ENCODE assay signal across 2 cellular contexts in genomic region chr3:60243456-60243855, GRCh38.
TF ChIP-seq lines count a peak whose summit lies in the region.

No MANE protein-coding gene starts in this region.

TF ChIP-seq in K562, 482 proteins besides CTCF, POLR2A, EP300 and RAD21:
- TF ChIP-seq CBFA2T2 (conservative IDR thresholded peaks at IDR 0.05) (peak; percentile 69), STAT5A (IDR thresholded peaks at IDR 0.05; ENCODE audit: borderline replicate concordance, low read length) (peak; percentile 19; the same call in 1 of the 2 replicates), TAL1 (IDR thresholded peaks at IDR 0.05) (peak; percentile 59; the same call in 1 of the 2 replicates), TEAD4 (IDR thresholded peaks at IDR 0.05; ENCODE audit: low read length) (peak; percentile 76), TEAD4 (CRISPR knock-in tag; IDR thresholded peaks at IDR 0.05; ENCODE audit: borderline replicate concordance) (no peak), RBM17 (IDR thresholded peaks at IDR 0.05; ENCODE audit: borderline replicate concordance, low read depth, low read length) (no peak), CBFA2T3 (IDR thresholded peaks at IDR 0.05) (peak; percentile 81), ETV1 (tag; conservative IDR thresholded peaks at IDR 0.05; ENCODE audit: low read depth) (no peak), DPF2 (IDR thresholded peaks at IDR 0.05) (peak; percentile 30; the same call in 1 of the 2 replicates), ZEB2 (IDR thresholded peaks at IDR 0.05) (0 out of 2 replicates have a peak, but pooled peaks have one; percentile 16), ARID1B (IDR thresholded peaks at IDR 0.05) (peak; percentile 67), PRMT5 (CRISPR knock-in tag; IDR thresholded peaks at IDR 0.05) (no peak), NCOR1 (IDR thresholded peaks at IDR 0.05) (peak; percentile 44; the same call in 1 of the 2 replicates), ZNF354B (CRISPR knock-in tag; IDR thresholded peaks at IDR 0.05) (no peak)

TF ChIP-seq in H1, 55 proteins besides CTCF, POLR2A, EP300 and RAD21:
- no peak for TF ChIP-seq SAP30 (IDR thresholded peaks at IDR 0.05; ENCODE audit: insufficient read depth, insufficient replicate concordance, low read length)
- TF ChIP-seq TCF12 (IDR thresholded peaks at IDR 0.05; ENCODE audit: low read depth, low read length) = no peak
- no peak for TF ChIP-seq KDM4A (IDR thresholded peaks at IDR 0.05; ENCODE audit: low read depth, low read length, severe bottlenecking)
- no peak for TF ChIP-seq TAF7 (optimal IDR thresholded peaks at IDR 0.05; ENCODE audit: borderline replicate concordance, low read depth, low read length)
- TF ChIP-seq BACH1 (IDR thresholded peaks at IDR 0.05; ENCODE audit: low read length) = no peak
- no peak for TF ChIP-seq KDM5A (IDR thresholded peaks at IDR 0.05; ENCODE audit: low read length)
